Comparison of ENCODE assay signal across 8 cellular contexts in genomic region chr6:8131265-8131897, GRCh38. TPM values are rescaled to one million over a fixed set of nuclear protein-coding genes. Genes with fewer than 3 reads are reported as not detected.
DNase-seq lines count a peak whose midpoint lies in the region; ATAC-seq, FAIRE-seq and TF ChIP-seq lines count a peak whose summit lies in the region.

No MANE protein-coding gene starts in this region.

- H3K4me2 ChIP-seq in GM12878 (ENCODE audit: control insufficient read depth, insufficient read depth): no peak overlapping the region

- no peak overlapping the region for H3K27ac ChIP-seq in GM12878 (ENCODE audit: control insufficient read depth, insufficient read depth)

- POLR2A ChIA-PET in GM12878 (lab: Charles Lee): no interaction called here

- DNase-seq in EH (ENCODE audit: low read depth) (peak; percentile 77), LoVo (ENCODE audit: low spot score) (peak; percentile 49), SK-MEL-5 (ENCODE audit: low read depth, low spot score) (peak; percentile 90), GM12878 (ENCODE audit: low read depth, low spot score) (no peak), inferior parietal cortex (ENCODE audit: extremely low spot score) (peak; percentile 86)
- DNase-seq in stimulated activated CD4-positive, alpha-beta T cell treated with anti-CD3 and anti-CD28 coated beads, Interleukin-2, amount 100 ng/mL, for 48 hours: peak; percentile 40 to 45

- TF ChIP-seq EP300 in GM12878 (IDR thresholded peaks at IDR 0.05; ENCODE audit: borderline replicate concordance in 1 of 2, control insufficient read depth in 1 of 2, low read depth in 2 of 2, low read length in 2 of 2): no peak

- 16% methylated on average over 13 of the region's 13 CpGs for WGBS in GM12878 (ENCODE audit: insufficient coverage, insufficient replicate concordance, low lambda C conversion rate, missing lambda C conversion rate)

- peaks cover 0 to 5% of the 10 kb centered on the region in 2 experiments; a peak in 2 of 4 replicates for H3K27me3 ChIP-seq in GM12878 (replicated peaks in 1 of 2; ENCODE audit: control insufficient read depth in 2 of 2, insufficient read depth in 2 of 2, low read length in 1 of 2)

- SMC1A ChIA-PET in GM12878 (lab: Charles Lee; ENCODE audit: uncharacterized antibody, unreplicated experiment): interaction anchor here (0.6 to 6.7 kb wide), 19 partner anchors 9 to 1025 kb away, joined by 3 to 147 read pairs (median 5); no protein-coding TSS in a partner anchor

- no peaks in the 10 kb centered on the region for H3K79me2 ChIP-seq in GM12878 (ENCODE audit: control insufficient read depth, insufficient read depth, low read length)

- H2AFZ ChIP-seq in GM12878 (ENCODE audit: control insufficient read depth, low read depth, low read length): no peak overlapping the region

- no peak overlapping the region for H3K9ac ChIP-seq in GM12878 (ENCODE audit: control insufficient read depth, insufficient read depth, low read length)

- CTCF ChIA-PET in GM12878 (lab: Yijun Ruan, JAX): interaction anchor here (0.7 to 10.6 kb wide), 21 partner anchors 10 to 1118 kb away, joined by 3 to 335 read pairs (median 4); partner anchors contain the start of gene EEF1E1

- H4K20me1 ChIP-seq in GM12878 (ENCODE audit: control insufficient read depth, insufficient read depth): no peaks in the 10 kb centered on the region

- peak; percentile 35 to 76 (median 41); a peak in 4 of 6 replicates for TF ChIP-seq CTCF in GM12878 (IDR thresholded peaks at IDR 0.05 in 2 of 3, conservative IDR thresholded peaks at IDR 0.05 in 1 of 3; ENCODE audit: control insufficient read depth in 2 of 3, extremely low read depth in 1 of 3, insufficient read depth in 1 of 3, low read depth in 3 of 3, low read length in 3 of 3)

- BruUV-seq in GM12878 (replicated peaks; lab: Mats Ljungman, UMichigan): no TSS peak

- no peak overlapping the region for H3K4me3 ChIP-seq in GM12878

- ATAC-seq in GM21786 (IDR thresholded peaks at IDR 0.05; ENCODE audit: unreplicated experiment) (peak; percentile 70), GM12878 (peak; percentile 91), GM19328 (IDR thresholded peaks at IDR 0.05; ENCODE audit: unreplicated experiment) (no peak)

- RAD21 ChIA-PET in GM12878 (lab: Charles Lee; ENCODE audit: unreplicated experiment): interaction anchor here (0.6 to 6.1 kb wide), 17 partner anchors 9 to 232 kb away, joined by 3 to 203 read pairs (median 4); partner anchors contain the start of genes BLOC1S5 and EEF1E1

- H3K36me3 ChIP-seq in GM12878 (ENCODE audit: control insufficient read depth in 2 of 2, insufficient read depth in 2 of 2, low read length in 1 of 2): no peaks in the 10 kb centered on the region

- no peaks in the 10 kb centered on the region for H3K9me3 ChIP-seq in GM12878 (replicated peaks; ENCODE audit: control insufficient read depth, insufficient read depth, low read length)

- TF ChIP-seq POLR2A in GM12878 (IDR thresholded peaks at IDR 0.05; ENCODE audit: low read depth, low read length): no peak

- intact Hi-C loops in GM12878 (cut with micrococcal nuclease; ENCODE audit: unreplicated experiment): loop anchor here (1.0 kb wide), 1 partner anchor 88 kb away; no protein-coding TSS in a partner anchor

- in situ Hi-C loops in SK-MEL-5 (cut with HindIII; ENCODE audit: low pct_unique_long_range_greater_than_20kb, low sequenced_read_pairs) (no loop called here), GM12878 (cut with MboI) (loop anchor here (5.0 kb wide), 1 partner anchor 91 kb away; no protein-coding TSS in a partner anchor)

- peak; percentile 79 for TF ChIP-seq RAD21 in GM12878 (IDR thresholded peaks at IDR 0.05; ENCODE audit: insufficient read depth, low read depth, low read length)

- peak; percentile 44 for FAIRE-seq in GM12878 (lab: Jason Lieb, UNC)

- H3K4me1 ChIP-seq in GM12878 (ENCODE audit: control insufficient read depth, insufficient read depth, low read length): no peaks in the 10 kb centered on the region

TF ChIP-seq in GM12878, 131 proteins besides CTCF, POLR2A, EP300 and RAD21:
- TF ChIP-seq IRF4 (IDR thresholded peaks at IDR 0.05; ENCODE audit: low read depth, low read length) (no peak), YY1 (IDR thresholded peaks at IDR 0.05; ENCODE audit: low read depth, low read length) (0 out of 2 replicates have a peak, but pooled peaks have one; percentile 20), SMC3 (IDR thresholded peaks at IDR 0.05; ENCODE audit: borderline replicate concordance, low read length) (peak; percentile 52; the same call in 1 of the 2 replicates), RCOR1 (conservative IDR thresholded peaks at IDR 0.05; ENCODE audit: low read depth, low read length) (no peak)
- TF ChIP-seq, protein P1, sequence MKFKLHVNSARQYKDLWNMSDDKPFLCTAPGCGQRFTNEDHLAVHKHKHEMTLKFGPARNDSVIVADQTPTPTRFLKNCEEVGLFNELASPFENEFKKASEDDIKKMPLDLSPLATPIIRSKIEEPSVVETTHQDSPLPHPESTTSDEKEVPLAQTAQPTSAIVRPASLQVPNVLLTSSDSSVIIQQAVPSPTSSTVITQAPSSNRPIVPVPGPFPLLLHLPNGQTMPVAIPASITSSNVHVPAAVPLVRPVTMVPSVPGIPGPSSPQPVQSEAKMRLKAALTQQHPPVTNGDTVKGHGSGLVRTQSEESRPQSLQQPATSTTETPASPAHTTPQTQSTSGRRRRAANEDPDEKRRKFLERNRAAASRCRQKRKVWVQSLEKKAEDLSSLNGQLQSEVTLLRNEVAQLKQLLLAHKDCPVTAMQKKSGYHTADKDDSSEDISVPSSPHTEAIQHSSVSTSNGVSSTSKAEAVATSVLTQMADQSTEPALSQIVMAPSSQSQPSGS (IDR thresholded peaks at IDR 0.05; ENCODE audit: low read length): no peak

RNA-seq across cellular contexts. Expression of gene EEF1E1, which starts 29.0 kb away (rescaled TPM):
- total RNA-seq in SK-MEL-5 (2014; rRNA removed; shearing (Covaris generic)): 80.9 and 82.7 TPM in 2 replicates
- 80.7 and 88.5 TPM in 2 replicates for polyA plus RNA-seq in SK-MEL-5 (2015; cell fraction: cytosol; rRNA removed)
- 55.0 and 77.1 TPM in 2 replicates for polyA plus RNA-seq in SK-MEL-5 (2015; cell fraction: nucleus; rRNA removed)
- 37.4 and 42.4 TPM in 2 replicates for total RNA-seq in GM12878 (2013; cell fraction: nucleolus; rRNA removed)
- total RNA-seq in GM12878 (2014; rRNA removed): 69.4 and 72.2 TPM in 2 replicates
- 124 and 136 TPM in 2 replicates for total RNA-seq in GM12878 (2014; rRNA removed; fragmentation: Illumina TruSeq; extraction: Trizol)
- total RNA-seq in GM12878 (2021): 53.5 and 55.3 TPM in 2 replicates
- polyA plus RNA-seq in GM12878 (2011; ENCODE audit: low read depth): 42.6 TPM
- 117 and 154 TPM in 2 replicates for polyA plus RNA-seq in GM12878 (2011; rRNA removed)
- 58.8 and 59.1 TPM in 2 replicates for polyA plus RNA-seq in GM12878 (2011; cell fraction: cytosol; rRNA removed)
- polyA plus RNA-seq in GM12878 (2011; cell fraction: nucleus; rRNA removed): 34.3 and 37.5 TPM in 2 replicates
- 42.1 and 46.4 TPM in 2 replicates for polyA plus RNA-seq in GM12878 (2012)
- polyA plus RNA-seq in GM12878 (2014; fragmentation: Illumina TruSeq; extraction: Trizol): 102 and 127 TPM in 2 replicates
- polyA plus RNA-seq in GM12878 (2014; fragmentation: Nextera tagmentation; extraction: Ambion mirVana): 100 to 1,000 TPM; 594 to 668 TPM
- 87.8 and 119 TPM in 2 replicates for polyA plus RNA-seq in GM12878 (2014; rRNA removed)
- polyA plus RNA-seq in GM12878 (2016; fragmentation: Nextera tagmentation; extraction: Ambion mirVana): 100 to 1,000 TPM; 175 to 188 TPM
- polyA minus RNA-seq in GM12878 (2011; rRNA and poly(A)+ RNA removed): 16.8 and 29.6 TPM in 2 replicates
- 15.8 and 16.8 TPM in 2 replicates for polyA minus RNA-seq in GM12878 (2011; cell fraction: cytosol; rRNA and poly(A)+ RNA removed)
- polyA minus RNA-seq in GM12878 (2011; cell fraction: nucleus; rRNA and poly(A)+ RNA removed): 13.2 and 25.8 TPM in 2 replicates
